Comparison of ENCODE assay signal across 1 cellular context in the genomic region with DNA sequence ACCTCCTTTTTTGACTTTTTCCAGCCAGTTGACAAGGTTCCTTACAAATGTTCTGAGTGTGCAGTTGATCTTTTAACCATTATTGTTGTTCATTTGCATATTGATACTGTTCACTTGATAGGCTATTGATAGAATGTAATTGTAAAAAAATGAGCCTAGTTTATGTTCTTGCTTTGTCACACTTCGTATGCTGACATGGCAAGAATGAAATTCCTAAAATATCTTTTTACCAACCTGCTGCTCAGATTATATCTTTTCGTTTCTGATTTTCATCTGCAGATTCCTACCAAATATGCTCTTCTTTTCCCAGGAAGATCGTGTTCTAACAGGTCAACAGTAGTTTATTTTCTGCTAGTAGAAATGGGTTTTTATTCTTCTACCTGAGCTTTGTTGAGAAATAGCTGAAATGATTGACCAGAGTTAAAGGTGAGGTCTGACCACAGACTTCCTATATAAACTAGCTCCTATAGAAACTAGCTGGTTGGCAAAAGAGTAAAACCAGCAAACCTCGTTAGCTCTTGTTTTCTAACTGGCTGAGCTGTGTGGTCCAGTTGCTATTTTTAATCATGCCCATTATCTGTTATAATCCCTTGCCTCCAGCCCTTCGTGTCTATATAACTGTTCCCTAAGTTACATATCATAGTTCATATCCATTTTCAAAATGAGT.
TF ChIP-seq lines count a peak whose summit lies in the region.

No MANE protein-coding gene starts in this region.

TF ChIP-seq in IMR-90, 13 proteins besides CTCF, POLR2A, EP300 and RAD21:
- TF ChIP-seq MAFK (IDR thresholded peaks at IDR 0.05; ENCODE audit: low read depth, low read length) (peak; percentile 64; the same call in 1 of the 2 replicates), RFX5 (IDR thresholded peaks at IDR 0.05; ENCODE audit: low read depth, low read length) (no peak), NFE2L2 (IDR thresholded peaks at IDR 0.05; ENCODE audit: low read depth, low read length) (no peak), CHD1 (IDR thresholded peaks at IDR 0.05; ENCODE audit: low read depth, low read length) (no peak), RCOR1 (IDR thresholded peaks at IDR 0.05; ENCODE audit: insufficient replicate concordance, low read length) (no peak), SMC3 (IDR thresholded peaks at IDR 0.05; ENCODE audit: low read depth, low read length) (no peak), MAZ (IDR thresholded peaks at IDR 0.05; ENCODE audit: borderline replicate concordance, low read depth, low read length) (no peak)
